Comparison of ENCODE assay signal across 1 cellular context in the genomic region with DNA sequence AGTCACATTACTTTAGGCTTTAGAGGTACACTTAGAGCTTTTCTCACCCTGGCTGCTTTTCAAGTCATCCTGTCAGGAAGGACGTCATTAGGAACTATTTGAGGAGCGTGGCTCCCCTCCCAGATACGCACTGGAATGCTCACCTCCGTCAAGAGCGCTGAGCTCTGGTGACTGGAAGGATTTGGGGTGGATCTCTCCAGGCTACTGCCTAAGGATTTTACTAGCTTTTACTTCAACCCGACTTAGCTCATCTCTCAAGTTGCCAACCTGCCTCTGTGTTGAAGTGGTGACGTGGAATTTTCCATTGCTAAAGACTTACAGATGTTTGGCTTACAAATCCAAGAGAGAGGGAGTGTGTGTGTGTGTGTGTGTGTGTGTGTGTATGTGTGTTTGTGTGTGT.
TF ChIP-seq lines count a peak whose summit lies in the region.

No MANE protein-coding gene starts in this region.

TF ChIP-seq in GM23338, 12 proteins besides CTCF, POLR2A, EP300 and RAD21 (continued from another document):
- TF ChIP-seq, protein P1, sequence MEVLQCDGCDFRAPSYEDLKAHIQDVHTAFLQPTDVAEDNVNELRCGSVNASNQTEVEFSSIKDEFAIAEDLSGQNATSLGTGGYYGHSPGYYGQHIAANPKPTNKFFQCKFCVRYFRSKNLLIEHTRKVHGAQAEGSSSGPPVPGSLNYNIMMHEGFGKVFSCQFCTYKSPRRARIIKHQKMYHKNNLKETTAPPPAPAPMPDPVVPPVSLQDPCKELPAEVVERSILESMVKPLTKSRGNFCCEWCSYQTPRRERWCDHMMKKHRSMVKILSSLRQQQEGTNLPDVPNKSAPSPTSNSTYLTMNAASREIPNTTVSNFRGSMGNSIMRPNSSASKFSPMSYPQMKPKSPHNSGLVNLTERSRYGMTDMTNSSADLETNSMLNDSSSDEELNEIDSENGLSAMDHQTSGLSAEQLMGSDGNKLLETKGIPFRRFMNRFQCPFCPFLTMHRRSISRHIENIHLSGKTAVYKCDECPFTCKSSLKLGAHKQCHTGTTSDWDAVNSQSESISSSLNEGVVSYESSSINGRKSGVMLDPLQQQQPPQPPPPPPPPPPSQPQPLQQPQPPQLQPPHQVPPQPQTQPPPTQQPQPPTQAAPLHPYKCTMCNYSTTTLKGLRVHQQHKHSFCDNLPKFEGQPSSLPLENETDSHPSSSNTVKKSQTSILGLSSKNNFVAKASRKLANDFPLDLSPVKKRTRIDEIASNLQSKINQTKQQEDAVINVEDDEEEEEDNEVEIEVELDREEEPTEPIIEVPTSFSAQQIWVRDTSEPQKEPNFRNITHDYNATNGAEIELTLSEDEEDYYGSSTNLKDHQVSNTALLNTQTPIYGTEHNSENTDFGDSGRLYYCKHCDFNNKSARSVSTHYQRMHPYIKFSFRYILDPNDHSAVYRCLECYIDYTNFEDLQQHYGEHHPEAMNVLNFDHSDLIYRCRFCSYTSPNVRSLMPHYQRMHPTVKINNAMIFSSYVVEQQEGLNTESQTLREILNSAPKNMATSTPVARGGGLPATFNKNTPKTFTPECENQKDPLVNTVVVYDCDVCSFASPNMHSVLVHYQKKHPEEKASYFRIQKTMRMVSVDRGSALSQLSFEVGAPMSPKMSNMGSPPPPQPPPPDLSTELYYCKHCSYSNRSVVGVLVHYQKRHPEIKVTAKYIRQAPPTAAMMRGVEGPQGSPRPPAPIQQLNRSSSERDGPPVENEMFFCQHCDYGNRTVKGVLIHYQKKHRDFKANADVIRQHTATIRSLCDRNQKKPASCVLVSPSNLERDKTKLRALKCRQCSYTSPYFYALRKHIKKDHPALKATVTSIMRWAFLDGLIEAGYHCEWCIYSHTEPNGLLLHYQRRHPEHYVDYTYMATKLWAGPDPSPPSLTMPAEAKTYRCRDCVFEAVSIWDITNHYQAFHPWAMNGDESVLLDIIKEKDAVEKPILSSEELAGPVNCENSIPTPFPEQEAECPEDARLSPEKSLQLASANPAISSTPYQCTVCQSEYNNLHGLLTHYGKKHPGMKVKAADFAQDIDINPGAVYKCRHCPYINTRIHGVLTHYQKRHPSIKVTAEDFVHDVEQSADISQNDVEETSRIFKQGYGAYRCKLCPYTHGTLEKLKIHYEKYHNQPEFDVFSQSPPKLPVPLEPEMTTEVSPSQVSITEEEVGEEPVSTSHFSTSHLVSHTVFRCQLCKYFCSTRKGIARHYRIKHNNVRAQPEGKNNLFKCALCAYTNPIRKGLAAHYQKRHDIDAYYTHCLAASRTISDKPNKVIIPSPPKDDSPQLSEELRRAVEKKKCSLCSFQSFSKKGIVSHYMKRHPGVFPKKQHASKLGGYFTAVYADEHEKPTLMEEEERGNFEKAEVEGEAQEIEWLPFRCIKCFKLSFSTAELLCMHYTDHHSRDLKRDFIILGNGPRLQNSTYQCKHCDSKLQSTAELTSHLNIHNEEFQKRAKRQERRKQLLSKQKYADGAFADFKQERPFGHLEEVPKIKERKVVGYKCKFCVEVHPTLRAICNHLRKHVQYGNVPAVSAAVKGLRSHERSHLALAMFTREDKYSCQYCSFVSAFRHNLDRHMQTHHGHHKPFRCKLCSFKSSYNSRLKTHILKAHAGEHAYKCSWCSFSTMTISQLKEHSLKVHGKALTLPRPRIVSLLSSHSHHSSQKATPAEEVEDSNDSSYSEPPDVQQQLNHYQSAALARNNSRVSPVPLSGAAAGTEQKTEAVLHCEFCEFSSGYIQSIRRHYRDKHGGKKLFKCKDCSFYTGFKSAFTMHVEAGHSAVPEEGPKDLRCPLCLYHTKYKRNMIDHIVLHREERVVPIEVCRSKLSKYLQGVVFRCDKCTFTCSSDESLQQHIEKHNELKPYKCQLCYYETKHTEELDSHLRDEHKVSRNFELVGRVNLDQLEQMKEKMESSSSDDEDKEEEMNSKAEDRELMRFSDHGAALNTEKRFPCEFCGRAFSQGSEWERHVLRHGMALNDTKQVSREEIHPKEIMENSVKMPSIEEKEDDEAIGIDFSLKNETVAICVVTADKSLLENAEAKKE (CRISPR knock-in tag; IDR thresholded peaks at IDR 0.05): no peak
- TF ChIP-seq STAT1 (IDR thresholded peaks at IDR 0.05; ENCODE audit: unreplicated experiment): no peak
- TF ChIP-seq JUNB (IDR thresholded peaks at IDR 0.05; ENCODE audit: unreplicated experiment): no peak
- no peak for TF ChIP-seq POLR2AphosphoS5 (IDR thresholded peaks at IDR 0.05; ENCODE audit: low read depth)
- no peak for TF ChIP-seq EZH2 (IDR thresholded peaks at IDR 0.05; ENCODE audit: low read depth, unreplicated experiment)
- TF ChIP-seq NANOG (IDR thresholded peaks at IDR 0.05; ENCODE audit: borderline replicate concordance): no peak
- TF ChIP-seq EZH2phosphoT487 (IDR thresholded peaks at IDR 0.05; ENCODE audit: unreplicated experiment): no peak
- no peak for TF ChIP-seq ZNF331 (CRISPR knock-in tag; IDR thresholded peaks at IDR 0.05; ENCODE audit: low read depth)
- no peak for TF ChIP-seq CREB1 (CRISPR knock-in tag; IDR thresholded peaks at IDR 0.05; ENCODE audit: low read depth)
